ENCODE assay signal across 8 cellular contexts in the genomic region with DNA sequence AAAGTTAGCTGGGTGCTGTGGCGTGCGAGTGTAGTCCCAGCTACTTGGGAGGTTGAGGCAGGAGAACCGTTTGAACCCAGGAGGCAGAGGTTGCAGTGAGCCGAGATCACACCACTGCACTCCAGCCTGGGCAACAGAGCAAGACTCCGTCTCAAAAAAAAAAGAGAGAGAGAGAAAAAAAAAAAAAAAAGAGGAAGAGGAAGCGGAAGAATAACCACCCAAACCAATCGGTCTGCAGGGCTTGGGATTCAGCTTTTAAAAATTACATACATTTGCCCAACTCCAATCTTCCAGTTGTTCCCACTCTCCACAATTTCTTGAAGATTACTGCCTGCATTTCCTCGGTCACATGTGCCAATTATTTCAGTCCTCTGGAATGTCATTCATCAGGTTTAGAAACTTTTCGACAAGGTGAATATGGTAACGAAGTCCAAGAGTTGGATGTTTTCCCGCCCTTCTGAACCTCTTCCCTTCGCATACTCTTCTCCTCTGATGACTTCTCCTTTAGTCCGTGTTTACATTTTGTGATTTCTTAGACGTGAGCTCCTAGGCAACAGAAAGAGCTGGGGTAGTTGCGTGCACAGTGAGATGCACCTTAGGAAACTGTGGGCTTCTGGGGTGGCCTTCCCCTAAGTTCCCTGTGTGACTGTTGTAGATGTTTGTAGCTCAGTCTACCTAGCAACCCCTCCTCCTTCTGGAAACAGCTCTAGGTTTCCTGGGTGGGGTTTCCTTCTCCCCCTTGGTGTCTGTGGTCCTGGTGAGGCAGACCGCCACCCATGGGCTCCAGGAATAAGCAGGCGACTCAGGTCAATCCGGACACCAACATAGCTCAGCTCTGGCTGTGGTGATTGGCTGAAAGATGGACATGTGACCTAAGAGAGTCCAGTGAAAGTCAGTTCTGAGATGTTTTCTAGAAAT.
DNase-seq lines count a peak whose midpoint lies in the region; ATAC-seq and TF ChIP-seq lines count a peak whose summit lies in the region.

No MANE protein-coding gene starts in this region.

- TF ChIP-seq POLR2A in GM19099 (IDR thresholded peaks at IDR 0.05; ENCODE audit: extremely low read depth, insufficient read length, low read depth), result peak; percentile 49

- intact Hi-C loops in posterior vena cava (cut with DNase I), result no loop called here

- H3K27ac Mint-ChIP-seq in activated naive CD8-positive, alpha-beta T cell treated with anti-CD3 and anti-CD28 coated beads, Interleukin-2, amount 50 U/mL, for 24 hours, result peak overlapping the region; percentile 61

- ATAC-seq in HG03354 (IDR thresholded peaks at IDR 0.05; ENCODE audit: poor library complexity, severe bottlenecking, unreplicated experiment), result peak; percentile 57
- peak; percentile 82 for ATAC-seq in activated naive CD8-positive, alpha-beta T cell treated with anti-CD3 and anti-CD28 coated beads, Interleukin-2, amount 50 U/mL, for 24 hours
- ATAC-seq in GM19463 (IDR thresholded peaks at IDR 0.05; ENCODE audit: unreplicated experiment), result no peak

- no peak for DNase-seq in activated naive CD8-positive, alpha-beta T cell treated with anti-CD3 and anti-CD28 coated beads, Interleukin-2, amount 50 U/mL, for 24 hours
- DNase-seq in posterior vena cava (ENCODE audit: low spot score) (peak; percentile 58), activated gamma-delta T cell (lab: John Stamatoyannopoulos, UW) (no peak), NCI-H1105 treated with DMSO at 0.1 percent for 48 hours (lab: John Stamatoyannopoulos, UW) (no peak), NCI-H2171 (lab: John Stamatoyannopoulos, UW) (no peak)

- H3K4me1 Mint-ChIP-seq in activated naive CD8-positive, alpha-beta T cell treated with anti-CD3 and anti-CD28 coated beads, Interleukin-2, amount 50 U/mL, for 24 hours, result peaks cover 7% of the 10 kb centered on the region

- no peaks in the 10 kb centered on the region for H3K36me3 Mint-ChIP-seq in activated naive CD8-positive, alpha-beta T cell treated with anti-CD3 and anti-CD28 coated beads, Interleukin-2, amount 50 U/mL, for 24 hours (ENCODE audit: low read depth)

- no peaks in the 10 kb centered on the region for H3K27me3 Mint-ChIP-seq in activated naive CD8-positive, alpha-beta T cell treated with anti-CD3 and anti-CD28 coated beads, Interleukin-2, amount 50 U/mL, for 24 hours

- H3K9me3 Mint-ChIP-seq in activated naive CD8-positive, alpha-beta T cell treated with anti-CD3 and anti-CD28 coated beads, Interleukin-2, amount 50 U/mL, for 24 hours, result no peaks in the 10 kb centered on the region

- peak overlapping the region; percentile 19 for H3K4me3 Mint-ChIP-seq in activated naive CD8-positive, alpha-beta T cell treated with anti-CD3 and anti-CD28 coated beads, Interleukin-2, amount 50 U/mL, for 24 hours
